15 cellular contexts compared by ENCODE assay signal in genomic region chr7:105768898-105769507, GRCh38.
"Had no signal": no experiment of that assay in that cellular context is flagged by ENCODE, and none has a peak within 500 bp of the region (broad histone marks: within the 10 kb centered on the region; RNA-seq: fewer than 3 reads in every experiment).

No MANE protein-coding gene starts in this region.

- H3K27ac Mint-ChIP-seq: activated CD4-positive, alpha-beta T cell treated with anti-CD3 and anti-CD28 coated beads for 36 hours; activated CD8-positive, alpha-beta T cell treated with anti-CD3 and anti-CD28 coated beads, Interleukin-2, amount 10 ng/mL, durations not matched to agents 7 days and 5 days; activated T-helper 1 cell treated with anti-CD3 and anti-CD28 coated beads, Interleukin-12 subunit alpha, Interleukin-12 subunit beta, Interleukin-2, Interleukin-4 antibody, amounts not matched to agents 30 ng/mL and 10 ng/mL and 1 ng/mL, durations not matched to agents 14 hours and 24 hours and 36 hours; immature natural killer cell; stimulated activated naive CD8-positive, alpha-beta T cell treated with anti-CD3 and anti-CD28 coated beads, Interleukin-15, amount 100 ng/mL, for 72 hours had no signal

- H3K4me3 ChIP-seq: ascending aorta, esophagus muscularis mucosa, lung, pancreas, thoracic aorta had no signal

- H3K36me3 ChIP-seq: esophagus muscularis mucosa, pancreas, thoracic aorta had no signal

- H3K9me3 ChIP-seq: ascending aorta, esophagus muscularis mucosa, pancreas, thoracic aorta had no signal

- H3K27me3 Mint-ChIP-seq: activated CD4-positive, alpha-beta T cell treated with anti-CD3 and anti-CD28 coated beads for 36 hours had no signal

- H3K9me3 Mint-ChIP-seq: activated T-helper 1 cell treated with anti-CD3 and anti-CD28 coated beads, Interleukin-12 subunit alpha, Interleukin-12 subunit beta, Interleukin-2, Interleukin-4 antibody, amounts not matched to agents 30 ng/mL and 10 ng/mL and 1 ng/mL, durations not matched to agents 14 hours and 24 hours and 36 hours; immature natural killer cell; stimulated activated naive CD8-positive, alpha-beta T cell treated with anti-CD3 and anti-CD28 coated beads, Interleukin-15, amount 100 ng/mL, for 72 hours had no signal

- FAIRE-seq: pancreas had no signal

- DNase-seq: activated CD4-positive, alpha-beta T cell treated with anti-CD3 and anti-CD28 coated beads for 36 hours; activated CD8-positive, alpha-beta memory T cell treated with anti-CD3 and anti-CD28 coated beads, Interleukin-2, amount 50 U/mL, for 48 hours; activated CD8-positive, alpha-beta T cell treated with anti-CD3 and anti-CD28 coated beads, Interleukin-2, amount 10 ng/mL, durations not matched to agents 7 days and 5 days; activated naive CD4-positive, alpha-beta T cell; immature natural killer cell; left cardiac atrium; pancreas; stimulated activated CD4-positive, alpha-beta T cell treated with anti-CD3 and anti-CD28 coated beads, Interleukin-4, amount 100 ng/mL, for 1 hour; stimulated activated CD8-positive, alpha-beta memory T cell treated with anti-CD3 and anti-CD28 coated beads, Interleukin-4, amount 100 ng/mL, for 48 hours; stimulated activated naive CD8-positive, alpha-beta T cell treated with anti-CD3 and anti-CD28 coated beads, Interleukin-15, amount 100 ng/mL, for 72 hours had no signal

- H3K27ac ChIP-seq: ascending aorta, pancreas, thoracic aorta had no signal

- H3K27me3 ChIP-seq: ascending aorta, esophagus muscularis mucosa, pancreas had no signal

- H3K4me1 ChIP-seq: ascending aorta, pancreas had no signal

- H3K4me3 Mint-ChIP-seq: activated CD4-positive, alpha-beta T cell treated with anti-CD3 and anti-CD28 coated beads for 36 hours; activated CD8-positive, alpha-beta T cell treated with anti-CD3 and anti-CD28 coated beads, Interleukin-2, amount 10 ng/mL, durations not matched to agents 7 days and 5 days; activated T-helper 1 cell treated with anti-CD3 and anti-CD28 coated beads, Interleukin-12 subunit alpha, Interleukin-12 subunit beta, Interleukin-2, Interleukin-4 antibody, amounts not matched to agents 30 ng/mL and 10 ng/mL and 1 ng/mL, durations not matched to agents 14 hours and 24 hours and 36 hours; immature natural killer cell; stimulated activated naive CD8-positive, alpha-beta T cell treated with anti-CD3 and anti-CD28 coated beads, Interleukin-15, amount 100 ng/mL, for 72 hours had no signal

- ATAC-seq: activated CD8-positive, alpha-beta T cell treated with anti-CD3 and anti-CD28 coated beads, Interleukin-2, amount 10 ng/mL, durations not matched to agents 7 days and 5 days; left cardiac atrium; pancreas; stimulated activated naive CD8-positive, alpha-beta T cell treated with anti-CD3 and anti-CD28 coated beads, Interleukin-15, amount 100 ng/mL, for 72 hours had no signal
